Comparison of ENCODE assay signal across 14 cellular contexts in genomic region chr11:93524868-93525267, GRCh38. TPM values are rescaled to one million over a fixed set of nuclear protein-coding genes. Genes with fewer than 3 reads are reported as not detected.
DNase-seq lines count a peak whose midpoint lies in the region; ATAC-seq and TF ChIP-seq lines count a peak whose summit lies in the region.
"Had no signal": no experiment of that assay in that cellular context is flagged by ENCODE, and none has a peak within 500 bp of the region (broad histone marks: within the 10 kb centered on the region; RNA-seq: fewer than 3 reads in every experiment).

No MANE protein-coding gene starts in this region.

- POLR2A ChIA-PET in activated B cell treated with CpG ODN at 0.5 μM for 24 hours (lab: Charles Lee): interaction anchor here (0.8 to 1.6 kb wide), 2 partner anchors 17 to 215 kb away, joined by 3 to 12 read pairs; no protein-coding TSS in a partner anchor

- H3K36me3 Mint-ChIP-seq in T-helper 1 cell treated with Interleukin-12 subunit alpha and Interleukin-12 subunit beta and Interleukin-4 antibody, amounts not matched to agents 30 μg/mL and 1 μg/mL, for 36 hours (ENCODE audit: low read depth): peaks cover 12% of the 10 kb centered on the region
- H3K36me3 Mint-ChIP-seq in activated B cell treated with CpG ODN at 0.5 μM for 24 hours (ENCODE audit: low read depth) (no peaks in the 10 kb centered on the region), osteocyte (ENCODE audit: unreplicated experiment) (no peaks in the 10 kb centered on the region), endothelial cell (ENCODE audit: low read depth, unreplicated experiment) (peaks cover 4% of the 10 kb centered on the region)

- no peak for ATAC-seq in activated B cell treated with CpG ODN at 0.5 μM for 24 hours (ENCODE audit: low read depth)
- ATAC-seq in HG02970 (IDR thresholded peaks at IDR 0.05; ENCODE audit: low FRiP score, unreplicated experiment): no peak

- DNase-seq in T-helper 1 cell (no peak), Daoy (ENCODE audit: low read depth) (peak; percentile 11), activated B cell treated with CpG ODN at 0.5 μM for 24 hours (no peak), osteocyte (ENCODE audit: extremely low spot score, unreplicated experiment) (no peak), endothelial cell (ENCODE audit: low spot score) (no peak), NCI-H446 (lab: John Stamatoyannopoulos, UW) (no peak)
- DNase-seq: activated CD8-positive, alpha-beta memory T cell treated with anti-CD3 and anti-CD28 coated beads, Interleukin-2, amount 50 U/mL, for 4 hours; glutamatergic neuron; NCI-H1105; stimulated activated CD4-positive, alpha-beta T cell treated with anti-CD3 and anti-CD28 coated beads, Interleukin-1b, Interleukin-23, amount 100 ng/mL, for 48 hours; thyroid gland had no signal

- peak overlapping the region; percentile 68 for H3K27ac Mint-ChIP-seq in T-helper 1 cell treated with Interleukin-12 subunit alpha and Interleukin-12 subunit beta and Interleukin-4 antibody, amounts not matched to agents 30 μg/mL and 1 μg/mL, for 36 hours
- peak overlapping the region; percentile 79 for H3K27ac Mint-ChIP-seq in activated B cell treated with CpG ODN at 0.5 μM for 24 hours
- peak overlapping the region; percentile 52 for H3K27ac Mint-ChIP-seq in osteocyte (ENCODE audit: unreplicated experiment)
- H3K27ac Mint-ChIP-seq in endothelial cell (ENCODE audit: unreplicated experiment): no peak overlapping the region

- H3K4me3 Mint-ChIP-seq in T-helper 1 cell treated with Interleukin-12 subunit alpha and Interleukin-12 subunit beta and Interleukin-4 antibody, amounts not matched to agents 30 μg/mL and 1 μg/mL, for 36 hours: peak overlapping the region; percentile 45
- H3K4me3 Mint-ChIP-seq in activated B cell treated with CpG ODN at 0.5 μM for 24 hours (peak overlapping the region; percentile 65), osteocyte (ENCODE audit: unreplicated experiment) (no peak overlapping the region), endothelial cell (ENCODE audit: unreplicated experiment) (no peak overlapping the region)
- H3K4me3 Mint-ChIP-seq: GM23338 had no signal

- H3K4me1 Mint-ChIP-seq in T-helper 1 cell treated with Interleukin-12 subunit alpha and Interleukin-12 subunit beta and Interleukin-4 antibody, amounts not matched to agents 30 μg/mL and 1 μg/mL, for 36 hours (ENCODE audit: low read depth): peaks cover 74% of the 10 kb centered on the region
- H3K4me1 Mint-ChIP-seq in activated B cell treated with CpG ODN at 0.5 μM for 24 hours (peaks cover 55% of the 10 kb centered on the region), osteocyte (ENCODE audit: unreplicated experiment) (peaks cover 38% of the 10 kb centered on the region), endothelial cell (ENCODE audit: unreplicated experiment) (peaks cover 51% of the 10 kb centered on the region)

- intact Hi-C loops in activated B cell treated with CpG ODN at 0.5 μM for 24 hours (cut with micrococcal nuclease): no loop called here

- no peaks in the 10 kb centered on the region for H3K9me3 Mint-ChIP-seq in T-helper 1 cell treated with Interleukin-12 subunit alpha and Interleukin-12 subunit beta and Interleukin-4 antibody, amounts not matched to agents 30 μg/mL and 1 μg/mL, for 36 hours
- H3K9me3 Mint-ChIP-seq in activated B cell treated with CpG ODN at 0.5 μM for 24 hours: no peaks in the 10 kb centered on the region
- no peaks in the 10 kb centered on the region for H3K9me3 Mint-ChIP-seq in osteocyte (ENCODE audit: unreplicated experiment)
- H3K9me3 Mint-ChIP-seq in endothelial cell (ENCODE audit: unreplicated experiment): no peaks in the 10 kb centered on the region
- H3K9me3 Mint-ChIP-seq: GM23338 had no signal

- CTCF ChIA-PET in activated B cell treated with CpG ODN at 0.5 μM for 24 hours (lab: Charles Lee): interaction anchor here (1.7 to 2.4 kb wide), 2 partner anchors 17 kb away, joined by 5 to 10 read pairs; no protein-coding TSS in a partner anchor

- TF ChIP-seq CTCF in activated B cell treated with CpG ODN at 0.5 μM for 24 hours (IDR thresholded peaks at IDR 0.05): no peak
- no peak for TF ChIP-seq CTCF in osteocyte (IDR thresholded peaks at IDR 0.05)
- TF ChIP-seq CTCF in endothelial cell (IDR thresholded peaks at IDR 0.05; ENCODE audit: unreplicated experiment): no peak

- H3K27me3 Mint-ChIP-seq in T-helper 1 cell treated with Interleukin-12 subunit alpha and Interleukin-12 subunit beta and Interleukin-4 antibody, amounts not matched to agents 30 μg/mL and 1 μg/mL, for 36 hours (ENCODE audit: low read depth): no peaks in the 10 kb centered on the region
- H3K27me3 Mint-ChIP-seq in activated B cell treated with CpG ODN at 0.5 μM for 24 hours (no peaks in the 10 kb centered on the region), osteocyte (ENCODE audit: unreplicated experiment) (no peaks in the 10 kb centered on the region), endothelial cell (ENCODE audit: unreplicated experiment) (peaks cover 2% of the 10 kb centered on the region)

RNA-seq across cellular contexts. Expression of gene SMCO4, which starts 18.3 kb away (rescaled TPM):
- total RNA-seq in Daoy (2014; rRNA removed; shearing (Covaris generic)): 27.5 and 49.1 TPM in 2 replicates
- total RNA-seq in activated B cell treated with CpG ODN at 0.5 μM for 24 hours (3.2 and 4.6 TPM in 2 replicates), osteocyte (14.6 and 14.7 TPM in 2 replicates), endothelial cell (ENCODE audit: unreplicated experiment) (23.7 TPM)

Comparison
In these comparisons a context has a peak if more than half of its experiments do, and no peak if none do; other contexts are left out.
1. H3K4me3 Mint-ChIP-seq: peak in T-helper 1 cell treated with Interleukin-12 subunit alpha and Interleukin-12 subunit beta and Interleukin-4 antibody, amounts not matched to agents 30 μg/mL and 1 μg/mL, for 36 hours (single experiment) and activated B cell treated with CpG ODN at 0.5 μM for 24 hours (single experiment); none in osteocyte (single experiment) and endothelial cell (single experiment).